Comparison of ENCODE assay signal across 23 cellular contexts in genomic region chr6:160240691-160241084, GRCh38. TPM values are rescaled to one million over a fixed set of nuclear protein-coding genes. Genes with fewer than 3 reads are reported as not detected.
DNase-seq lines count a peak whose midpoint lies in the region; ATAC-seq, FAIRE-seq and TF ChIP-seq lines count a peak whose summit lies in the region.
"Had no signal": no experiment of that assay in that cellular context is flagged by ENCODE, and none has a peak within 500 bp of the region (broad histone marks: within the 10 kb centered on the region; RNA-seq: fewer than 3 reads in every experiment).

No MANE protein-coding gene starts in this region.

- no peaks in the 10 kb centered on the region for H3K79me2 ChIP-seq in H9 (ENCODE audit: insufficient read depth, low read length)
- H3K79me2 ChIP-seq in H1 (ENCODE audit: control insufficient read depth in 1 of 2, insufficient read depth in 2 of 2, low read length in 2 of 2) = no peaks in the 10 kb centered on the region

- H4K91ac ChIP-seq in H9 (ENCODE audit: insufficient read length, low read depth, low read length) = no peak overlapping the region
- H4K91ac ChIP-seq in H1 (replicated peaks; ENCODE audit: insufficient read length, low read length) = no peak overlapping the region
- no peak overlapping the region for H4K91ac ChIP-seq in mesenchymal stem cell (ENCODE audit: low read length)

- H2BK5ac ChIP-seq in H9 (ENCODE audit: insufficient read length, low read length) (no peak overlapping the region), H1 (ENCODE audit: low read depth, low read length) (peak overlapping the region; percentile 84), mesenchymal stem cell (ENCODE audit: low read depth, low read length, poor library complexity, severe bottlenecking) (no peak overlapping the region)

- H3K18ac ChIP-seq in H9 (ENCODE audit: insufficient read length, low read depth, low read length) (no peak overlapping the region), H1 (ENCODE audit: extremely low read depth, low read length) (0 out of 2 replicates have a peak overlapping the region, but pooled peaks have one; percentile 33), mesenchymal stem cell (ENCODE audit: low read depth in 1 of 2, low read length in 2 of 2) (no peak overlapping the region)

- FAIRE-seq in H1 (lab: Jason Lieb, UNC) = peak; percentile 52
- FAIRE-seq: D721Med, GM12892, GM18507, HepG2 had no signal

- H3K4me3 Mint-ChIP-seq in H9 = no peak overlapping the region; a peak in 1 of 5 replicates
- H3K4me3 Mint-ChIP-seq: CD4-positive, alpha-beta T cell; IgD-negative memory B cell had no signal

- H3K9me3 ChIP-seq in H9 (ENCODE audit: control insufficient read depth, low read depth, low read length) (peaks cover 4% of the 10 kb centered on the region), H1 (ENCODE audit: insufficient read depth in 2 of 2, low read depth in 1 of 2, low read length in 1 of 2) (peaks cover 6 to 20% of the 10 kb centered on the region in 2 experiments), mesenchymal stem cell (ENCODE audit: control insufficient read depth, low read length) (peaks cover 3% of the 10 kb centered on the region)
- H3K9me3 ChIP-seq: Caco-2, HAP-1 had no signal

- H3K23me2 ChIP-seq in H9 (ENCODE audit: insufficient read length, low read depth, low read length, poor library complexity, severe bottlenecking) (no peaks in the 10 kb centered on the region), H1 (ENCODE audit: low read depth, low read length) (no peaks in the 10 kb centered on the region)

- H3K23ac ChIP-seq in H9 (ENCODE audit: insufficient read length, low read depth, low read length) (no peak overlapping the region), H1 (ENCODE audit: insufficient read length) (no peak overlapping the region), mesenchymal stem cell (ENCODE audit: low read length in 2 of 2) (no peak overlapping the region)

- TF ChIP-seq POLR2A in H1 (IDR thresholded peaks at IDR 0.05; ENCODE audit: control extremely low read depth in 1 of 2, low read depth in 2 of 2, low read length in 2 of 2) = no peak

- no peak overlapping the region for H2BK15ac ChIP-seq in H9 (ENCODE audit: low read depth, low read length)
- H2BK15ac ChIP-seq in H1 (ENCODE audit: low read length) = no peak overlapping the region
- no peak overlapping the region for H2BK15ac ChIP-seq in mesenchymal stem cell (ENCODE audit: low read depth, poor library complexity, severe bottlenecking)

- CTCF ChIA-PET in H1 (lab: Charles Lee; ENCODE audit: partially characterized antibody) = interaction anchor here (1.2 to 1.3 kb wide), 2 partner anchors 28 to 36 kb away, joined by 3 read pairs; no protein-coding TSS in a partner anchor

- ATAC-seq in left colon = no peak
- ATAC-seq: HepG2 had no signal

- peaks cover 20 to 31% (median 22%) of the 10 kb centered on the region in 3 experiments for H3K36me3 Mint-ChIP-seq in H9 (ENCODE audit: insufficient read depth in 1 of 3, low read depth in 3 of 3)
- H3K36me3 Mint-ChIP-seq: IgD-negative memory B cell had no signal

- no peak overlapping the region for H2AFZ ChIP-seq in H9 (ENCODE audit: low read length)
- no peak overlapping the region for H2AFZ ChIP-seq in H1 (ENCODE audit: low read length)
- H2AFZ ChIP-seq in mesenchymal stem cell (ENCODE audit: low read depth, low read length) = no peak overlapping the region

- intact Hi-C loops in left colon (cut with DNase I, micrococcal nuclease) = no loop called here

- no peaks in the 10 kb centered on the region for H3K27me3 Mint-ChIP-seq in H9 (ENCODE audit: low read depth)

- H3K14ac ChIP-seq in H9 (ENCODE audit: insufficient read depth, low read length) (no peak overlapping the region), H1 (ENCODE audit: insufficient read length) (no peak overlapping the region), mesenchymal stem cell (ENCODE audit: low read length in 2 of 2) (no peak overlapping the region)

- H3K27me3 ChIP-seq in H9 (ENCODE audit: insufficient read depth, low read length) = no peaks in the 10 kb centered on the region
- H3K27me3 ChIP-seq in H1 (replicated peaks in 1 of 4; ENCODE audit: control insufficient read depth in 3 of 4, extremely low read depth in 1 of 4, insufficient read depth in 3 of 4, low read length in 3 of 4) = no peaks in the 10 kb centered on the region
- no peaks in the 10 kb centered on the region for H3K27me3 ChIP-seq in mesenchymal stem cell (ENCODE audit: control insufficient read depth in 1 of 2, insufficient read depth in 1 of 2, low read length in 2 of 2)

- H2BK12ac ChIP-seq in H9 (ENCODE audit: insufficient read length, low read depth, low read length) (no peak overlapping the region), H1 (ENCODE audit: low read depth, low read length) (no peak overlapping the region), mesenchymal stem cell (ENCODE audit: low read length in 2 of 2) (no peak overlapping the region)

- WGBS in H9 (ENCODE audit: extremely low coverage, insufficient read length, low lambda C conversion rate) = no CpG with 5 or more reads among the region's 1 CpG
- 22% methylated on average over 1 of the region's 1 CpG; no CpG with 5 or more reads in 1 of the 2 experiments for WGBS in H1 (ENCODE audit: extremely low coverage in 1 of 2, insufficient coverage in 1 of 2, insufficient read length in 1 of 2, insufficient replicate concordance in 2 of 2, low coverage in 1 of 2, low lambda C conversion rate in 2 of 2, missing lambda C conversion rate in 1 of 2), 2 experiments
- 67% methylated on average over 1 of the region's 1 CpG for WGBS in mesenchymal stem cell

- POLR2A ChIA-PET in H1 (lab: Charles Lee; ENCODE audit: partially characterized antibody) = interaction anchor here (0.9 to 1.3 kb wide), 2 partner anchors 15 to 19 kb away, joined by 4 read pairs; no protein-coding TSS in a partner anchor

- H3K4ac ChIP-seq in H9 (ENCODE audit: low read depth, low read length) (no peak overlapping the region), H1 (replicated peaks; ENCODE audit: insufficient read length, low read depth, low read length) (no peak overlapping the region), mesenchymal stem cell (ENCODE audit: low read depth in 1 of 2, low read length in 2 of 2) (no peak overlapping the region)

- H2BK120ac ChIP-seq in H9 (ENCODE audit: low read depth, low read length, poor library complexity, severe bottlenecking) (no peak overlapping the region), H1 (replicated peaks; ENCODE audit: low read depth, low read length) (peak overlapping the region; percentile 14), mesenchymal stem cell (ENCODE audit: low read depth, low read length) (no peak overlapping the region)

- no peak overlapping the region for H4K8ac ChIP-seq in H9 (replicated peaks; ENCODE audit: insufficient read length, low read depth, low read length)
- no peak overlapping the region for H4K8ac ChIP-seq in H1 (ENCODE audit: extremely low read depth, insufficient read depth, low read length)
- H4K8ac ChIP-seq in mesenchymal stem cell (ENCODE audit: low read length) = no peak overlapping the region

- H3K4me3 ChIP-seq in H1 (ENCODE audit: extremely low read depth in 1 of 4, insufficient read depth in 2 of 4, low read depth in 3 of 4, low read length in 4 of 4) (peak overlapping the region in 1 of 4 experiments; percentile 23; a peak in 1 of 8 replicates), mesenchymal stem cell (ENCODE audit: insufficient read depth in 1 of 2, low read depth in 1 of 2, low read length in 2 of 2) (no peak overlapping the region)
- H3K4me3 ChIP-seq: HAP-1 had no signal

- H3K36me3 ChIP-seq in H1 (ENCODE audit: control insufficient read depth in 2 of 4, insufficient read depth in 4 of 4, low read length in 3 of 4) = peaks cover 0 to 5% (median 2%) of the 10 kb centered on the region in 4 experiments; a peak in 2 of 8 replicates
- no peaks in the 10 kb centered on the region for H3K36me3 ChIP-seq in mesenchymal stem cell (ENCODE audit: control insufficient read depth in 1 of 2, insufficient read depth in 2 of 2, low read depth in 1 of 2, low read length in 2 of 2)
- H3K36me3 ChIP-seq: HAP-1 had no signal

- peak overlapping the region; percentile 22 to 96 (median 46) for H3K27ac Mint-ChIP-seq in H9
- H3K27ac Mint-ChIP-seq: CD4-positive, alpha-beta T cell; IgD-negative memory B cell had no signal

- peaks cover 17 to 33% of the 10 kb centered on the region in 2 experiments for H3K9me3 Mint-ChIP-seq in H9
- H3K9me3 Mint-ChIP-seq: CD4-positive, alpha-beta T cell had no signal

- H3K4me1 Mint-ChIP-seq in H9 = peaks cover 42 to 49% of the 10 kb centered on the region in 2 experiments
- H3K4me1 Mint-ChIP-seq: IgD-negative memory B cell had no signal

- H3K4me1 ChIP-seq in H9 (ENCODE audit: insufficient read depth, low read length) (peaks cover 7% of the 10 kb centered on the region; the same call in 1 of the 2 replicates), H1 (replicated peaks in 1 of 4; ENCODE audit: control insufficient read depth in 3 of 4, insufficient read depth in 4 of 4, low read length in 3 of 4) (peaks cover 1 to 19% (median 13%) of the 10 kb centered on the region in 4 experiments; a peak in 5 of 7 replicates), mesenchymal stem cell (ENCODE audit: control insufficient read depth, insufficient read depth, low read depth, low read length) (peaks cover 1% of the 10 kb centered on the region)

- H3K27ac ChIP-seq in H9 (ENCODE audit: insufficient read length, low read depth, low read length) (no peak overlapping the region), H1 (ENCODE audit: low read depth, low read length) (no peak overlapping the region), mesenchymal stem cell (ENCODE audit: low read length, poor library complexity, severe bottlenecking) (no peak overlapping the region)
- H3K27ac ChIP-seq: C4-2B, HL-60 had no signal

- no peak for DNase-seq in H9
- no peak for DNase-seq in H1 (ENCODE audit: low read depth in 1 of 2, low spot score in 2 of 2)
- no peak for DNase-seq in mesenchymal stem cell
- no peak for DNase-seq in DMS53 treated with DMSO at 0.1 percent for 48 hours (lab: John Stamatoyannopoulos, UW; ENCODE audit: unreplicated experiment)
- DNase-seq in left colon = no peak
- no peak for DNase-seq in iPS-NIHi11 (ENCODE audit: low spot score)
- no peak for DNase-seq in Ammon's horn (ENCODE audit: low spot score)
- DNase-seq: ACHN; Caco-2; CD4-positive, alpha-beta T cell; DMS79; GDM1; KBM-7 had no signal

- TF ChIP-seq CTCF in H9 (conservative IDR thresholded peaks at IDR 0.05) (no peak), H1 (IDR thresholded peaks at IDR 0.05; ENCODE audit: control extremely low read depth in 1 of 3, insufficient read depth in 1 of 3, low read depth in 1 of 3, low read length in 3 of 3) (no peak)

- H2AK5ac ChIP-seq in H9 (ENCODE audit: insufficient read length, low read length) (no peak overlapping the region), H1 (ENCODE audit: low read depth, low read length) (no peak overlapping the region), mesenchymal stem cell (ENCODE audit: low read length, severe bottlenecking) (peak overlapping the region; percentile 68)

- no peak overlapping the region for H4K5ac ChIP-seq in H9 (ENCODE audit: insufficient read length, low read depth, low read length)
- H4K5ac ChIP-seq in H1 (ENCODE audit: insufficient read length, low read depth, low read length) = no peak overlapping the region

- no peak overlapping the region for H3T11ph ChIP-seq in H9 (ENCODE audit: low read length)

- no peak for TF ChIP-seq RAD21 in H1 (IDR thresholded peaks at IDR 0.05 in 1 of 2, conservative IDR thresholded peaks at IDR 0.05 in 1 of 2; ENCODE audit: low read depth in 2 of 2, low read length in 2 of 2)

- H2BK20ac ChIP-seq in H9 (ENCODE audit: low read depth, low read length, poor library complexity, severe bottlenecking) (no peak overlapping the region), H1 (ENCODE audit: low read length) (0 out of 2 replicates have a peak overlapping the region, but pooled peaks have one; percentile 3)

- H3K9ac ChIP-seq in H9 (ENCODE audit: extremely low read depth, insufficient read length, low read length) (no peak overlapping the region), H1 (replicated peaks in 1 of 4; ENCODE audit: extremely low read depth in 1 of 4, low read depth in 3 of 4, low read length in 3 of 4) (no peak overlapping the region), mesenchymal stem cell (ENCODE audit: low read length) (no peak overlapping the region)

- H3K4me2 ChIP-seq in H9 (ENCODE audit: insufficient read depth, insufficient read length, low read length) = no peak overlapping the region
- peak overlapping the region; percentile 31 to 53; a peak in 3 of 4 replicates for H3K4me2 ChIP-seq in H1 (ENCODE audit: insufficient read depth in 1 of 2, low read depth in 2 of 2, low read length in 2 of 2)
- H3K4me2 ChIP-seq in mesenchymal stem cell (ENCODE audit: low read length, poor library complexity, severe bottlenecking) = no peak overlapping the region

- H4K20me1 ChIP-seq in H9 (ENCODE audit: control insufficient read depth, insufficient read depth, insufficient read length) (no peaks in the 10 kb centered on the region), H1 (replicated peaks in 1 of 2; ENCODE audit: control insufficient read depth in 1 of 2, insufficient read depth in 2 of 2, low read length in 2 of 2) (no peaks in the 10 kb centered on the region)

- H3K56ac ChIP-seq in H9 (ENCODE audit: insufficient read length, low read depth, low read length) (no peak overlapping the region), H1 (replicated peaks; ENCODE audit: insufficient read length, low read depth, low read length) (no peak overlapping the region)

- H3K79me1 ChIP-seq in H9 (ENCODE audit: insufficient read depth, low read depth, low read length, poor library complexity, severe bottlenecking) (no peaks in the 10 kb centered on the region), H1 (ENCODE audit: low read depth, low read length) (no peaks in the 10 kb centered on the region), mesenchymal stem cell (replicated peaks; ENCODE audit: low read length, poor library complexity, severe bottlenecking) (no peaks in the 10 kb centered on the region)

- TF ChIP-seq EP300 in H1 (IDR thresholded peaks at IDR 0.05; ENCODE audit: borderline replicate concordance in 1 of 2, low read depth in 2 of 2, low read length in 2 of 2) = no peak

RNA-seq across cellular contexts. Expression of gene SLC22A2, which starts 17.9 kb away (rescaled TPM):
- total RNA-seq in H9 (2021) (0.86 and 1.0 TPM in 2 replicates), left colon (not detected)
- total RNA-seq in H1 (2021; fragmentation: NEBNext Ultra II Directional; extraction: Animal tissue kit (Norgen Biotek cat#: 25700)) = 1.2 and 1.4 TPM in 2 replicates
- polyA plus RNA-seq in H1 (2011; rRNA removed) = 0.23 TPM in 1 of 2 replicates, not detected in the other
- 0.23 TPM for polyA plus RNA-seq in H1 (2011; cell fraction: cytosol; rRNA removed)
- polyA plus RNA-seq in H1 (2011; cell fraction: nucleus; rRNA removed) = 0.24 TPM
- 0.24 to 0.57 TPM (median 0.31 TPM) in 4 replicates for polyA plus RNA-seq in H1 (2012, experiment 1 of 2)
- polyA plus RNA-seq in H1 (2012, experiment 2 of 2) = not detected
- polyA plus RNA-seq in H1 (2013, experiment 1 of 2) = 0.75 TPM
- 0.75 TPM for polyA plus RNA-seq in H1 (2013, experiment 2 of 2)
- 0.28 and 1.2 TPM in 2 replicates for polyA minus RNA-seq in H1 (2011; rRNA and poly(A)+ RNA removed)
- polyA minus RNA-seq in H1 (2011; cell fraction: cytosol; rRNA and poly(A)+ RNA removed) = not detected
- 0.40 TPM for polyA minus RNA-seq in H1 (2011; cell fraction: nucleus; rRNA and poly(A)+ RNA removed)
- not detected for polyA plus RNA-seq in mesenchymal stem cell (2013, experiment 1 of 2)
- not detected for polyA plus RNA-seq in mesenchymal stem cell (2013, experiment 2 of 2)
- total RNA-seq: Caco-2; CD4-positive, alpha-beta T cell; HepG2; HT1080 had no signal
- polyA plus RNA-seq: BJ, HepG2, IgD-negative memory B cell had no signal

Comparison
In these comparisons a context has a peak if more than half of its experiments do, and no peak if none do; other contexts are left out.
1. H3K4me2 ChIP-seq: peak in H1 (2 of 2); none in H9 (single experiment) and mesenchymal stem cell (single experiment).